In genomic region chr11:19345848-19346681, GRCh38 we compare ENCODE assay signal across 8 cellular contexts.
DNase-seq lines count a peak whose midpoint lies in the region; ATAC-seq and TF ChIP-seq lines count a peak whose summit lies in the region.

No MANE protein-coding gene starts in this region.

- H3K4me1 ChIP-seq in HUES64 (ENCODE audit: insufficient read depth, low read length) (peaks cover 12% of the 10 kb centered on the region; the same call in 1 of the 2 replicates), tibial nerve (peaks cover 0 to 26% (median 2%) of the 10 kb centered on the region in 4 donors)

- H3K4me3 ChIP-seq in HUES64 (ENCODE audit: low read length) (peak overlapping the region; percentile 50), cardiac fibroblast (replicated peaks in 1 of 2; ENCODE audit: low read depth in 2 of 2, low read length in 2 of 2) (peak overlapping the region; percentile 77 to 96), tibial nerve (peak overlapping the region; percentile 25 to 59 (median 36))

- H3K27me3 ChIP-seq in HUES64 (ENCODE audit: insufficient read depth, low read length): peaks cover 89% of the 10 kb centered on the region
- H3K27me3 ChIP-seq in tibial nerve: peaks cover 0 to 65% of the 10 kb centered on the region in 2 donors

- TF ChIP-seq POLR2A in tibial nerve (IDR thresholded peaks at IDR 0.05): no peak

- H3K9ac ChIP-seq in HUES64 (ENCODE audit: low read depth, low read length): no peak overlapping the region

- H3K4me3 Mint-ChIP-seq in activated naive CD8-positive, alpha-beta T cell treated with anti-CD3 and anti-CD28 coated beads, Interleukin-2, amount 50 U/mL, for 24 hours: no peak overlapping the region
- no peak overlapping the region for H3K4me3 Mint-ChIP-seq in activated naive CD8-positive, alpha-beta T cell treated with anti-CD3 and anti-CD28 coated beads for 36 hours

- ATAC-seq in activated naive CD8-positive, alpha-beta T cell treated with anti-CD3 and anti-CD28 coated beads, Interleukin-2, amount 50 U/mL, for 24 hours: peak; percentile 22
- ATAC-seq in GM19324 (IDR thresholded peaks at IDR 0.05; ENCODE audit: low FRiP score, unreplicated experiment): no peak

- no peaks in the 10 kb centered on the region for H3K36me3 Mint-ChIP-seq in activated naive CD8-positive, alpha-beta T cell treated with anti-CD3 and anti-CD28 coated beads, Interleukin-2, amount 50 U/mL, for 24 hours (ENCODE audit: low read depth)
- H3K36me3 Mint-ChIP-seq in activated naive CD8-positive, alpha-beta T cell treated with anti-CD3 and anti-CD28 coated beads for 36 hours: no peaks in the 10 kb centered on the region

- peaks cover 68% of the 10 kb centered on the region for H3K27me3 Mint-ChIP-seq in activated naive CD8-positive, alpha-beta T cell treated with anti-CD3 and anti-CD28 coated beads, Interleukin-2, amount 50 U/mL, for 24 hours
- peaks cover 71% of the 10 kb centered on the region for H3K27me3 Mint-ChIP-seq in activated naive CD8-positive, alpha-beta T cell treated with anti-CD3 and anti-CD28 coated beads for 36 hours

- H3K27ac ChIP-seq in HUES64 (ENCODE audit: low read depth, low read length): no peak overlapping the region
- peak overlapping the region in 2 of 4 donors; percentile 40 to 57 for H3K27ac ChIP-seq in tibial nerve

- TF ChIP-seq CTCF in cardiac fibroblast (IDR thresholded peaks at IDR 0.05; ENCODE audit: low read depth, low read length) (no peak), tibial nerve (IDR thresholded peaks at IDR 0.05) (peak in 1 of 5 experiments; percentile 12)

- WGBS in HUES64: 5% methylated on average over 54 of the region's 54 CpGs
- WGBS in tibial nerve, 2 donors: 3 to 4% methylated on average over 51 to 53 of the region's 54 CpGs

- peak in 1 of 2 donors; percentile 20 for TF ChIP-seq EP300 in tibial nerve (IDR thresholded peaks at IDR 0.05)

- no peaks in the 10 kb centered on the region for H3K9me3 Mint-ChIP-seq in activated naive CD8-positive, alpha-beta T cell treated with anti-CD3 and anti-CD28 coated beads, Interleukin-2, amount 50 U/mL, for 24 hours
- H3K9me3 Mint-ChIP-seq in activated naive CD8-positive, alpha-beta T cell treated with anti-CD3 and anti-CD28 coated beads for 36 hours: no peaks in the 10 kb centered on the region

- H3K27ac Mint-ChIP-seq in activated naive CD8-positive, alpha-beta T cell treated with anti-CD3 and anti-CD28 coated beads, Interleukin-2, amount 50 U/mL, for 24 hours: no peak overlapping the region
- H3K27ac Mint-ChIP-seq in activated naive CD8-positive, alpha-beta T cell treated with anti-CD3 and anti-CD28 coated beads for 36 hours: no peak overlapping the region

- DNase-seq in activated naive CD8-positive, alpha-beta T cell treated with anti-CD3 and anti-CD28 coated beads, Interleukin-2, amount 50 U/mL, for 24 hours: no peak
- no peak for DNase-seq in activated naive CD8-positive, alpha-beta T cell treated with anti-CD3 and anti-CD28 coated beads for 36 hours
- DNase-seq in cardiac fibroblast (ENCODE audit: low read depth in 2 of 2) (peak; percentile 38 to 57), left kidney (ENCODE audit: low read depth, low spot score) (peak; percentile 69), tibial nerve (ENCODE audit: low spot score in 2 of 2) (no peak), NCI-H1436 treated with DMSO at 0.1 percent for 48 hours (lab: John Stamatoyannopoulos, UW) (no peak)

- H3K9me3 ChIP-seq in HUES64 (ENCODE audit: insufficient read depth, low read depth, low read length) (no peaks in the 10 kb centered on the region), tibial nerve (no peaks in the 10 kb centered on the region)

- no peaks in the 10 kb centered on the region for H3K36me3 ChIP-seq in HUES64 (ENCODE audit: insufficient read depth, low read length)
- no peaks in the 10 kb centered on the region for H3K36me3 ChIP-seq in tibial nerve

- H3K4me1 Mint-ChIP-seq in activated naive CD8-positive, alpha-beta T cell treated with anti-CD3 and anti-CD28 coated beads, Interleukin-2, amount 50 U/mL, for 24 hours: peaks cover 5% of the 10 kb centered on the region
- H3K4me1 Mint-ChIP-seq in activated naive CD8-positive, alpha-beta T cell treated with anti-CD3 and anti-CD28 coated beads for 36 hours: no peaks in the 10 kb centered on the region

Comparison
In these comparisons a context has a peak if more than half of its experiments do, and no peak if none do; other contexts are left out.
1. DNase-seq: peak in cardiac fibroblast (2 of 2) and left kidney (single experiment); none in activated naive CD8-positive, alpha-beta T cell treated with anti-CD3 and anti-CD28 coated beads, Interleukin-2, amount 50 U/mL, for 24 hours (single experiment), activated naive CD8-positive, alpha-beta T cell treated with anti-CD3 and anti-CD28 coated beads for 36 hours (single experiment), tibial nerve (0 of 2) and NCI-H1436 treated with DMSO at 0.1 percent for 48 hours (single experiment).
2. H3K4me3 ChIP-seq: peak in every context shown above with its lines; median percentile 86 in cardiac fibroblast; 50 in HUES64; 36 in tibial nerve.